In genomic region chr9:14715102-14715501, GRCh38 we compare ENCODE assay signal across 25 cellular contexts. TPM values are rescaled to one million over a fixed set of nuclear protein-coding genes. Genes with fewer than 3 reads are reported as not detected.
DNase-seq lines count a peak whose midpoint lies in the region; ATAC-seq, FAIRE-seq and TF ChIP-seq lines count a peak whose summit lies in the region.
"Had no signal": no experiment of that assay in that cellular context is flagged by ENCODE, and none has a peak within 500 bp of the region (broad histone marks: within the 10 kb centered on the region; RNA-seq: fewer than 3 reads in every experiment).

No MANE protein-coding gene starts in this region.

- SMC1A ChIA-PET in GM12878 (lab: Charles Lee; ENCODE audit: uncharacterized antibody, unreplicated experiment) = interaction anchor here (1.5 kb wide), 1 partner anchor 10 kb away, joined by 5 read pairs; no protein-coding TSS in a partner anchor

- no peak overlapping the region for H3K4me2 ChIP-seq in GM12878 (ENCODE audit: control insufficient read depth, insufficient read depth)
- H3K4me2 ChIP-seq: BLaER1 had no signal

- H4K20me1 ChIP-seq in GM12878 (ENCODE audit: control insufficient read depth, insufficient read depth) = no peaks in the 10 kb centered on the region
- H4K20me1 ChIP-seq: BLaER1 had no signal

- H3K4me3 Mint-ChIP-seq in effector memory CD8-positive, alpha-beta T cell = no peak overlapping the region
- H3K4me3 Mint-ChIP-seq: CD4-positive, alpha-beta T cell had no signal

- H3K27ac ChIP-seq in A673 (ENCODE audit: low read depth, low read length, poor library complexity, severe bottlenecking) = peak overlapping the region; percentile 100
- no peak overlapping the region for H3K27ac ChIP-seq in GM12878 (ENCODE audit: control insufficient read depth, insufficient read depth)
- H3K27ac ChIP-seq: BLaER1, HL-60 had no signal

- no peaks in the 10 kb centered on the region for H3K36me3 Mint-ChIP-seq in effector memory CD8-positive, alpha-beta T cell (ENCODE audit: insufficient read depth)

- BruUV-seq in A673 (replicated peaks; lab: Mats Ljungman, UMichigan) (no TSS peak), GM12878 (replicated peaks; lab: Mats Ljungman, UMichigan) (no TSS peak)

- H3K27ac Mint-ChIP-seq in effector memory CD8-positive, alpha-beta T cell = no peak overlapping the region
- H3K27ac Mint-ChIP-seq: CD4-positive, alpha-beta T cell had no signal

- CTCF ChIA-PET in A673 (lab: Charles Lee) = no interaction called here
- CTCF ChIA-PET in GM12878 (lab: Yijun Ruan, JAX) = no interaction called here

- TF ChIP-seq CTCF in A673 (conservative IDR thresholded peaks at IDR 0.05; ENCODE audit: low read depth, low read length) = no peak
- no peak for TF ChIP-seq CTCF in GM12878 (IDR thresholded peaks at IDR 0.05 in 2 of 3, conservative IDR thresholded peaks at IDR 0.05 in 1 of 3; ENCODE audit: control insufficient read depth in 2 of 3, extremely low read depth in 1 of 3, insufficient read depth in 1 of 3, low read depth in 3 of 3, low read length in 3 of 3)

- POLR2A ChIA-PET in A673 (lab: Charles Lee; ENCODE audit: low non-redundant PET) = interaction anchor here (0.7 kb wide), 1 partner anchor 29 kb away, joined by 3 read pairs; no protein-coding TSS in a partner anchor
- POLR2A ChIA-PET in GM12878 (lab: Charles Lee) = no interaction called here

- H3K27me3 Mint-ChIP-seq in effector memory CD8-positive, alpha-beta T cell = peaks cover 28 to 38% of the 10 kb centered on the region in 2 donors

- H3K27me3 ChIP-seq in A673 (replicated peaks; ENCODE audit: insufficient read depth, low read depth, low read length, poor library complexity) (no peaks in the 10 kb centered on the region), GM12878 (replicated peaks in 1 of 2; ENCODE audit: control insufficient read depth in 2 of 2, insufficient read depth in 2 of 2, low read length in 1 of 2) (no peaks in the 10 kb centered on the region)
- H3K27me3 ChIP-seq: BLaER1 had no signal

- H3K36me3 ChIP-seq in A673 (ENCODE audit: insufficient read depth, low read length, poor library complexity, severe bottlenecking) (peaks cover 33% of the 10 kb centered on the region), GM12878 (ENCODE audit: control insufficient read depth in 2 of 2, insufficient read depth in 2 of 2, low read length in 1 of 2) (no peaks in the 10 kb centered on the region)
- H3K36me3 ChIP-seq: BLaER1 had no signal

- intact Hi-C loops in A673 (cut with micrococcal nuclease; ENCODE audit: unreplicated experiment) = loop anchor here (5.0 to 10.0 kb wide), 2 partner anchors 262 to 1140 kb away; no protein-coding TSS in a partner anchor
- intact Hi-C loops in GM12878 (cut with micrococcal nuclease; ENCODE audit: unreplicated experiment) = no loop called here

- no peak overlapping the region for H3K4me3 ChIP-seq in A673 (ENCODE audit: low read depth, low read length, poor library complexity, severe bottlenecking)
- H3K4me3 ChIP-seq in GM12878 = no peak overlapping the region
- H3K4me3 ChIP-seq: BLaER1 had no signal

- DNase-seq in A673 (ENCODE audit: low spot score) (peak; percentile 80), NCI-H69 (lab: John Stamatoyannopoulos, UW) (peak; percentile 25), GM12878 (ENCODE audit: low read depth, low spot score) (no peak), iris pigment epithelial cell (ENCODE audit: low read depth) (peak; percentile 57), C1 segment of cervical spinal cord (lab: John Stamatoyannopoulos, UW) (no peak), glomerular visceral epithelial cell (ENCODE audit: extremely low spot score) (no peak)
- DNase-seq in activated CD4-positive, alpha-beta T cell treated with anti-CD3 and anti-CD28 coated beads for 48 hours = no peak
- no peak for DNase-seq in effector memory CD8-positive, alpha-beta T cell
- DNase-seq: CD4-positive, alpha-beta T cell; EL; GF-D8; NCI-H1092; NCI-H1417 treated with DMSO at 0.1 percent for 48 hours; NCI-H1694 treated with DMSO at 0.1 percent for 48 hours; NCI-H2081; NCI-H524; NCI-H774; SIG-M5 had no signal

- ATAC-seq in GM12878 = no peak
- no peak for ATAC-seq in effector memory CD8-positive, alpha-beta T cell (replicated peaks)

- H3K9me3 Mint-ChIP-seq in effector memory CD8-positive, alpha-beta T cell = peaks cover 0 to 2% of the 10 kb centered on the region in 2 donors
- H3K9me3 Mint-ChIP-seq: CD4-positive, alpha-beta T cell had no signal

- H3K4me1 Mint-ChIP-seq in effector memory CD8-positive, alpha-beta T cell (ENCODE audit: low read depth in 2 of 2) = no peaks in the 10 kb centered on the region

- no peak for TF ChIP-seq EP300 in GM12878 (IDR thresholded peaks at IDR 0.05; ENCODE audit: borderline replicate concordance in 1 of 2, control insufficient read depth in 1 of 2, low read depth in 2 of 2, low read length in 2 of 2)

- TF ChIP-seq RAD21 in GM12878 (IDR thresholded peaks at IDR 0.05; ENCODE audit: insufficient read depth, low read depth, low read length) = no peak

- H3K9me3 ChIP-seq in A673 (ENCODE audit: low read depth, low read length, poor library complexity, severe bottlenecking) (peaks cover 4% of the 10 kb centered on the region), GM12878 (replicated peaks; ENCODE audit: control insufficient read depth, insufficient read depth, low read length) (peaks cover 1% of the 10 kb centered on the region; the same call in 1 of the 3 replicates)

- RAD21 ChIA-PET in GM12878 (lab: Charles Lee; ENCODE audit: unreplicated experiment) = no interaction called here

- WGBS in GM12878 (ENCODE audit: insufficient coverage, insufficient replicate concordance, low lambda C conversion rate, missing lambda C conversion rate) = 38% methylated on average over 4 of the region's 4 CpGs

- TF ChIP-seq POLR2A in GM12878 (IDR thresholded peaks at IDR 0.05; ENCODE audit: low read depth, low read length) = no peak

- no peak overlapping the region for H2AFZ ChIP-seq in GM12878 (ENCODE audit: control insufficient read depth, low read depth, low read length)

- peak; percentile 47 for FAIRE-seq in GM12878 (lab: Jason Lieb, UNC)
- FAIRE-seq: GM12892, H54, RCC 7860 had no signal

- H3K4me1 ChIP-seq in A673 (ENCODE audit: insufficient read depth, low read length, poor library complexity, severe bottlenecking) = peaks cover 46% of the 10 kb centered on the region
- no peaks in the 10 kb centered on the region for H3K4me1 ChIP-seq in GM12878 (ENCODE audit: control insufficient read depth, insufficient read depth, low read length)

- H3K9ac ChIP-seq in GM12878 (ENCODE audit: control insufficient read depth, insufficient read depth, low read length) = no peak overlapping the region
- H3K9ac ChIP-seq: BLaER1 had no signal

- no peaks in the 10 kb centered on the region for H3K79me2 ChIP-seq in GM12878 (ENCODE audit: control insufficient read depth, insufficient read depth, low read length)

- in situ Hi-C loops in GM12878 (cut with MboI) = no loop called here

TF ChIP-seq in GM12878, 131 proteins besides CTCF, POLR2A, EP300 and RAD21 (continues in another document):
- no peak for TF ChIP-seq KDM1A (IDR thresholded peaks at IDR 0.05; ENCODE audit: borderline replicate concordance)

RNA-seq across cellular contexts. Expression of gene CER1, which starts 7.4 kb away (rescaled TPM):
- total RNA-seq in A673 (2021) (27.7 and 28.8 TPM in 2 replicates), GM12878 (2014; rRNA removed) (not detected in 2 replicates), GM12878 (2014; rRNA removed; fragmentation: Illumina TruSeq; extraction: Trizol) (not detected in 2 replicates), GM12878 (2021) (not detected in 2 replicates)
- total RNA-seq in GM12878 (2013; cell fraction: nucleolus; rRNA removed) = not detected in 2 replicates
- polyA plus RNA-seq in GM12878 (2011; ENCODE audit: low read depth) = not detected
- polyA plus RNA-seq in GM12878 (2011; rRNA removed) (not detected in 2 replicates), GM12878 (2014; fragmentation: Illumina TruSeq; extraction: Trizol) (not detected in 2 replicates), GM12878 (2014; fragmentation: Nextera tagmentation; extraction: Ambion mirVana) (not detected), GM12878 (2014; rRNA removed) (not detected in 2 replicates), GM12878 (2016; fragmentation: Nextera tagmentation; extraction: Ambion mirVana) (not detected)
- polyA plus RNA-seq in GM12878 (2011; cell fraction: cytosol; rRNA removed) = not detected in 2 replicates
- not detected in 2 replicates for polyA plus RNA-seq in GM12878 (2011; cell fraction: nucleus; rRNA removed)
- polyA plus RNA-seq in GM12878 (2012) = not detected in 2 replicates
- polyA minus RNA-seq in GM12878 (2011; rRNA and poly(A)+ RNA removed) = not detected in 2 replicates
- polyA minus RNA-seq in GM12878 (2011; cell fraction: cytosol; rRNA and poly(A)+ RNA removed) = not detected in 2 replicates
- polyA minus RNA-seq in GM12878 (2011; cell fraction: nucleus; rRNA and poly(A)+ RNA removed) = not detected in 2 replicates
- total RNA-seq: A172; CD4-positive, alpha-beta T cell had no signal
- polyA plus RNA-seq: AG04450 had no signal

RNA-seq across cellular contexts. Expression of gene ZDHHC21, which starts 21.9 kb away (rescaled TPM):
- total RNA-seq in A673 (2021) (22.7 and 30.4 TPM in 2 replicates), GM12878 (2014; rRNA removed) (11.1 and 14.8 TPM in 2 replicates), GM12878 (2014; rRNA removed; fragmentation: Illumina TruSeq; extraction: Trizol) (14.4 and 16.4 TPM in 2 replicates), GM12878 (2021) (10.2 and 10.7 TPM in 2 replicates)
- 163 and 171 TPM in 2 replicates for total RNA-seq in GM12878 (2013; cell fraction: nucleolus; rRNA removed)
- polyA plus RNA-seq in GM12878 (2011; ENCODE audit: low read depth) = 2.2 TPM
- polyA plus RNA-seq in GM12878 (2011; rRNA removed) (14.6 and 25.8 TPM in 2 replicates), GM12878 (2014; fragmentation: Illumina TruSeq; extraction: Trizol) (10.8 and 14.6 TPM in 2 replicates), GM12878 (2014; fragmentation: Nextera tagmentation; extraction: Ambion mirVana) (1 to 10 TPM; 2.6 to 2.9 TPM), GM12878 (2014; rRNA removed) (5.4 and 6.4 TPM in 2 replicates), GM12878 (2016; fragmentation: Nextera tagmentation; extraction: Ambion mirVana) (1 to 10 TPM; 7.2 to 7.6 TPM)
- 2.9 and 3.4 TPM in 2 replicates for polyA plus RNA-seq in GM12878 (2011; cell fraction: cytosol; rRNA removed)
- 32.7 and 33.5 TPM in 2 replicates for polyA plus RNA-seq in GM12878 (2011; cell fraction: nucleus; rRNA removed)
- polyA plus RNA-seq in GM12878 (2012) = 5.9 and 6.5 TPM in 2 replicates
- polyA minus RNA-seq in GM12878 (2011; rRNA and poly(A)+ RNA removed) = 18.9 and 20.3 TPM in 2 replicates
- 4.0 and 4.6 TPM in 2 replicates for polyA minus RNA-seq in GM12878 (2011; cell fraction: cytosol; rRNA and poly(A)+ RNA removed)
- polyA minus RNA-seq in GM12878 (2011; cell fraction: nucleus; rRNA and poly(A)+ RNA removed) = 43.8 and 58.8 TPM in 2 replicates

Comparison
In these comparisons a context has a peak if more than half of its experiments do, and no peak if none do; other contexts are left out.
1. DNase-seq: peak in A673 (single experiment), NCI-H69 (single experiment) and iris pigment epithelial cell (single experiment); none in GM12878 (single experiment), C1 segment of cervical spinal cord (0 of 14), activated CD4-positive, alpha-beta T cell treated with anti-CD3 and anti-CD28 coated beads for 48 hours (single experiment), glomerular visceral epithelial cell (single experiment) and effector memory CD8-positive, alpha-beta T cell (0 of 3).
2. RNA of gene CER1, which starts 7.4 kb away (total RNA-seq): 27.7 to 28.8 TPM in A673; not detected in GM12878; every median in the first group is over 10 times any median in the second.